In the genomic region with DNA sequence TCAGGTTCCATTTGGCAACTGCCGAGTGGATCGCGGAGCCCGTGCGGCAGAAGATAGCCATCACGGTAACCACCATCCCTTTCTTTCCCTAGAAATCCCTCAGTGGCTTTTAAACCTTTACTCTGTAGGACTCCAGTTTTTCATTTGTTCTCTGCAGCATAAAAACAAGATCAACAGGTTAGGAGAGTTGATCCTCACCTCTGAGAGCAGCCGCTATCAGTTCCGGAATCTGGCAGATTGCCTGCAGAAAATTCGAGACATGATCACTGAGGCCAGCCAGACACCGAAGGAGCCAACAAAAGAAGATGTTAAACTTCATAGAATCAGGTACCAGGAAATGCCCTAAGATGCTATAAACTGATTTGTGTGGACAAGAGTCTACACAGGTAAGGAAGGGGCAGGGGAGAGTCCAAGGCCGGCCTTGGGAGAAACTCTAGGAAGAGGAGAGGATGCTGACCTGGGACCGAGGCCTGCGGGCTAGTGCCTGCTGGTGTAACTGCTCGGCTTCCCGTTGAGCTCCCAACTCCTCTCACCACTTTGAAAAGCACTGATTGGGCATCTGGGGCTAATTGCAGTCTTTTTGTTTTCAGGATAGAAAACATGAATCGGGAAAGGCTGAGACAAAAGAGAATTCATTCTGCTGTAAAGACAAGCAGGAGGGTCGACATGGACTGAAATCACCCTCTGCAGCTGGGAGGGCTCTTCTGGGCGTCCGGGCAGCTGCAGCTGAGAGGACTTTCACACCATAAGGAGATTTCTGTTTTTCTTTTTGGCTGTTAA, we compare ENCODE assay signal across 35 cellular contexts. TPM values are rescaled to one million over a fixed set of nuclear protein-coding genes. Genes with fewer than 3 reads are reported as not detected.
DNase-seq lines count a peak whose midpoint lies in the region; ATAC-seq, FAIRE-seq and TF ChIP-seq lines count a peak whose summit lies in the region.
"Had no signal": no experiment of that assay in that cellular context is flagged by ENCODE, and none has a peak within 500 bp of the region (broad histone marks: within the 10 kb centered on the region; RNA-seq: fewer than 3 reads in every experiment).

No MANE protein-coding gene starts in this region.

- H3K9me3 Mint-ChIP-seq in MCF 10A (ENCODE audit: unreplicated experiment) (no peaks in the 10 kb centered on the region), brain (peaks cover 0 to 3% (median 0%) of the 10 kb centered on the region in 5 experiments), mesothelial cell of epicardium (no peaks in the 10 kb centered on the region)
- no peaks in the 10 kb centered on the region for H3K9me3 Mint-ChIP-seq in activated CD4-positive, alpha-beta memory T cell treated with anti-CD3 and anti-CD28 coated beads for 36 hours
- H3K9me3 Mint-ChIP-seq: activated naive CD8-positive, alpha-beta T cell treated with anti-CD3 and anti-CD28 coated beads for 36 hours; immature natural killer cell; natural killer cell treated with Interleukin-12 subunit alpha and Interleukin-12 subunit beta and Interleukin-15 and Interleukin-18, amount 100 ng/mL, for 72 hours; stimulated activated effector memory CD8-positive, alpha-beta T cell treated with anti-CD3 and anti-CD28 coated beads, Interleukin-12 subunit alpha, Interleukin-12 subunit beta, amount 100 ng/mL, for 72 hours had no signal

- H3K27me3 ChIP-seq in breast epithelium = no peaks in the 10 kb centered on the region
- H3K27me3 ChIP-seq: ascending aorta, gastrocnemius medialis, pancreas, suprapubic skin had no signal

- no peak overlapping the region for H3K27ac ChIP-seq in breast epithelium
- H3K27ac ChIP-seq: 22Rv1, ascending aorta, gastrocnemius medialis, pancreas, suprapubic skin had no signal

- no peak overlapping the region for H3K4me3 ChIP-seq in breast epithelium
- H3K4me3 ChIP-seq: ascending aorta, gastrocnemius medialis, GM23338, mucosa of descending colon, pancreas, suprapubic skin had no signal

- H3K36me3 ChIP-seq in breast epithelium = no peaks in the 10 kb centered on the region

- POLR2A ChIA-PET in MCF 10A (lab: Yijun Ruan, JAX) = no interaction called here
- POLR2A ChIA-PET in activated CD4-positive, alpha-beta memory T cell treated with anti-CD3 and anti-CD28 coated beads for 36 hours (lab: Charles Lee) = interaction anchor here (0.5 to 0.9 kb wide), 2 partner anchors 16 to 213 kb away, joined by 3 read pairs; no protein-coding TSS in a partner anchor

- H3K4me1 Mint-ChIP-seq in MCF 10A (ENCODE audit: insufficient read depth, unreplicated experiment) (no peaks in the 10 kb centered on the region), brain (peaks cover 37% of the 10 kb centered on the region), mesothelial cell of epicardium (peaks cover 15% of the 10 kb centered on the region)
- H3K4me1 Mint-ChIP-seq in activated CD4-positive, alpha-beta memory T cell treated with anti-CD3 and anti-CD28 coated beads for 36 hours (ENCODE audit: low read depth) = peaks cover 11% of the 10 kb centered on the region
- H3K4me1 Mint-ChIP-seq: GM23338 had no signal

- BruUV-seq in MCF 10A (replicated peaks; lab: Mats Ljungman, UMichigan) = TSS peak; percentile 86

- ATAC-seq in HG03045 (IDR thresholded peaks at IDR 0.05; ENCODE audit: unreplicated experiment) = no peak
- ATAC-seq: activated CD8-positive, alpha-beta T cell treated with anti-CD3 and anti-CD28 coated beads, Interleukin-2, amount 10 ng/mL, durations not matched to agents 7 days and 5 days; gastrocnemius medialis; GM23338; left ventricle myocardium superior; mucosa of descending colon; natural killer cell treated with Interleukin-12 subunit alpha and Interleukin-12 subunit beta and Interleukin-15 and Interleukin-18, amount 100 ng/mL, for 72 hours; pancreas; right cardiac atrium; stimulated activated effector memory CD8-positive, alpha-beta T cell treated with anti-CD3 and anti-CD28 coated beads, Interleukin-12 subunit alpha, Interleukin-12 subunit beta, amount 100 ng/mL, for 72 hours had no signal

- H3K36me3 Mint-ChIP-seq in MCF 10A (ENCODE audit: insufficient read depth, unreplicated experiment) (peaks cover 52% of the 10 kb centered on the region), brain (peaks cover 39% of the 10 kb centered on the region), mesothelial cell of epicardium (peaks cover 35% of the 10 kb centered on the region)
- peaks cover 37% of the 10 kb centered on the region for H3K36me3 Mint-ChIP-seq in activated CD4-positive, alpha-beta memory T cell treated with anti-CD3 and anti-CD28 coated beads for 36 hours

- H3K27me3 Mint-ChIP-seq in MCF 10A (ENCODE audit: insufficient read depth, unreplicated experiment) (no peaks in the 10 kb centered on the region), brain (no peaks in the 10 kb centered on the region), mesothelial cell of epicardium (ENCODE audit: low read depth) (no peaks in the 10 kb centered on the region)
- no peaks in the 10 kb centered on the region for H3K27me3 Mint-ChIP-seq in activated CD4-positive, alpha-beta memory T cell treated with anti-CD3 and anti-CD28 coated beads for 36 hours
- H3K27me3 Mint-ChIP-seq: activated naive CD8-positive, alpha-beta T cell treated with anti-CD3 and anti-CD28 coated beads for 36 hours; CD4-positive, CD25-positive, alpha-beta regulatory T cell; natural killer cell treated with Interleukin-12 subunit alpha and Interleukin-12 subunit beta and Interleukin-15 and Interleukin-18, amount 100 ng/mL, for 72 hours had no signal

- FAIRE-seq in H54 (lab: Jason Lieb, UNC) = no peak
- FAIRE-seq: pancreas, RCC 7860, urothelium cell line had no signal

- no peaks in the 10 kb centered on the region for H3K9me3 ChIP-seq in breast epithelium
- H3K9me3 ChIP-seq: ascending aorta, gastrocnemius medialis, mucosa of descending colon, pancreas, suprapubic skin had no signal

- H3K4me1 ChIP-seq in breast epithelium = no peaks in the 10 kb centered on the region
- H3K4me1 ChIP-seq: ascending aorta, gastrocnemius medialis, pancreas had no signal

- TF ChIP-seq POLR2A in breast epithelium (IDR thresholded peaks at IDR 0.05) (no peak), H54 (IDR thresholded peaks at IDR 0.05; ENCODE audit: low read depth, low read length) (no peak)

- CTCF ChIA-PET in MCF 10A (lab: Yijun Ruan, JAX) = no interaction called here
- CTCF ChIA-PET in activated CD4-positive, alpha-beta memory T cell treated with anti-CD3 and anti-CD28 coated beads for 36 hours (lab: Charles Lee) = interaction anchor here (0.8 kb wide), 1 partner anchor 9 kb away, joined by 3 read pairs; no protein-coding TSS in a partner anchor

- intact Hi-C loops in MCF 10A (cut with micrococcal nuclease) (no loop called here), breast epithelium (cut with DNase I; ENCODE audit: low total_unique reads) (loop anchor here (2.0 kb wide), 1 partner anchor 18 kb away; no protein-coding TSS in a partner anchor)
- intact Hi-C loops in activated CD4-positive, alpha-beta memory T cell treated with anti-CD3 and anti-CD28 coated beads for 36 hours (cut with micrococcal nuclease) = no loop called here

- no peak for TF ChIP-seq CTCF in MCF 10A (IDR thresholded peaks at IDR 0.05; ENCODE audit: unreplicated experiment)
- TF ChIP-seq CTCF in breast epithelium (IDR thresholded peaks at IDR 0.05) = no peak
- no peak for TF ChIP-seq CTCF in brain (conservative IDR thresholded peaks at IDR 0.05)
- no peak for TF ChIP-seq CTCF in mesothelial cell of epicardium (IDR thresholded peaks at IDR 0.05; ENCODE audit: unreplicated experiment)

- DNase-seq in MCF 10A (ENCODE audit: unreplicated experiment) (no peak), breast epithelium (ENCODE audit: low spot score in 2 of 2) (no peak), mesothelial cell of epicardium (ENCODE audit: low spot score in 2 of 2, unreplicated experiment in 2 of 2) (no peak), H54 (ENCODE audit: insufficient read length, low spot score) (no peak), islet precursor cell (no peak)
- DNase-seq in activated CD4-positive, alpha-beta memory T cell treated with anti-CD3 and anti-CD28 coated beads for 36 hours = no peak
- DNase-seq: activated CD4-positive, CD25-positive, alpha-beta regulatory T cell; activated CD8-positive, alpha-beta T cell treated with anti-CD3 and anti-CD28 coated beads, Interleukin-2, amount 10 ng/mL, durations not matched to agents 7 days and 5 days; activated effector memory CD4-positive, alpha-beta T cell treated with Interleukin-2 at 50 U/mL for 16 hours; activated naive CD8-positive, alpha-beta T cell treated with anti-CD3 and anti-CD28 coated beads for 36 hours; CD4-positive, CD25-positive, alpha-beta regulatory T cell; central memory CD4-positive, alpha-beta T cell; dermis blood vessel endothelial cell; EL; gastrocnemius medialis; immature natural killer cell; left ventricle myocardium superior; mucosa of descending colon; NCI-H1092; NCI-H187 treated with DMSO at 0.1 percent for 48 hours; NCI-H524; pancreas; right cardiac atrium; stimulated activated CD4-positive, alpha-beta T cell treated with anti-CD3 and anti-CD28 coated beads, Interleukin-4, amount 100 ng/mL, for 24 hours; SW 1271 had no signal

- no peak overlapping the region for H3K4me3 Mint-ChIP-seq in MCF 10A (ENCODE audit: unreplicated experiment)
- peak overlapping the region in 1 of 5 experiments; percentile 3 for H3K4me3 Mint-ChIP-seq in brain
- H3K4me3 Mint-ChIP-seq in mesothelial cell of epicardium = no peak overlapping the region
- no peak overlapping the region for H3K4me3 Mint-ChIP-seq in activated CD4-positive, alpha-beta memory T cell treated with anti-CD3 and anti-CD28 coated beads for 36 hours
- H3K4me3 Mint-ChIP-seq: activated CD8-positive, alpha-beta T cell treated with anti-CD3 and anti-CD28 coated beads, Interleukin-2, amount 10 ng/mL, durations not matched to agents 7 days and 5 days; activated naive CD8-positive, alpha-beta T cell treated with anti-CD3 and anti-CD28 coated beads for 36 hours; CD4-positive, CD25-positive, alpha-beta regulatory T cell; GM23338; immature natural killer cell; natural killer cell treated with Interleukin-12 subunit alpha and Interleukin-12 subunit beta and Interleukin-15 and Interleukin-18, amount 100 ng/mL, for 72 hours; stimulated activated effector memory CD8-positive, alpha-beta T cell treated with anti-CD3 and anti-CD28 coated beads, Interleukin-12 subunit alpha, Interleukin-12 subunit beta, amount 100 ng/mL, for 72 hours had no signal

- H3K27ac Mint-ChIP-seq in MCF 10A (ENCODE audit: low read depth, unreplicated experiment) (no peak overlapping the region), brain (peak overlapping the region; percentile 40 to 97 (median 92)), mesothelial cell of epicardium (peak overlapping the region; percentile 85)
- H3K27ac Mint-ChIP-seq in activated CD4-positive, alpha-beta memory T cell treated with anti-CD3 and anti-CD28 coated beads for 36 hours = no peak overlapping the region
- H3K27ac Mint-ChIP-seq: activated CD8-positive, alpha-beta T cell treated with anti-CD3 and anti-CD28 coated beads, Interleukin-2, amount 10 ng/mL, durations not matched to agents 7 days and 5 days; activated naive CD8-positive, alpha-beta T cell treated with anti-CD3 and anti-CD28 coated beads for 36 hours; CD4-positive, CD25-positive, alpha-beta regulatory T cell; GM23338; immature natural killer cell; natural killer cell treated with Interleukin-12 subunit alpha and Interleukin-12 subunit beta and Interleukin-15 and Interleukin-18, amount 100 ng/mL, for 72 hours; stimulated activated effector memory CD8-positive, alpha-beta T cell treated with anti-CD3 and anti-CD28 coated beads, Interleukin-12 subunit alpha, Interleukin-12 subunit beta, amount 100 ng/mL, for 72 hours had no signal

RNA-seq across cellular contexts. Expression of a gene that starts 8.1 kb away (rescaled TPM):
- 56.5 and 71.2 TPM in 2 replicates for total RNA-seq in MCF 10A (2022)
- 10 to 100 TPM; 38.6 to 48.6 (median 44.6) TPM for total RNA-seq in breast epithelium
- 36.7 TPM for polyA plus RNA-seq in brain (ENCODE audit: insufficient read depth, low read depth, low replicate concordance)
- total RNA-seq in mesothelial cell of epicardium = 18.3 to 22.6 TPM (median 20.7 TPM) in 3 replicates
- 10 to 100 TPM; 57.7 TPM for total RNA-seq in activated CD4-positive, alpha-beta memory T cell treated with anti-CD3 and anti-CD28 coated beads for 36 hours

RNA-seq across cellular contexts. Expression of a gene that starts 26.2 kb away (rescaled TPM):
- total RNA-seq in MCF 10A (2022) (362 and 455 TPM in 2 replicates), breast epithelium (100 to 1,000 TPM; 190 to 268 (median 222) TPM), mesothelial cell of epicardium (153 to 161 TPM (median 153 TPM) in 3 replicates)
- 425 TPM for polyA plus RNA-seq in brain (ENCODE audit: insufficient read depth, low read depth, low replicate concordance)
- total RNA-seq in activated CD4-positive, alpha-beta memory T cell treated with anti-CD3 and anti-CD28 coated beads for 36 hours = 100 to 1,000 TPM; 249 to 261 TPM

RNA-seq across cellular contexts. Expression of a gene that starts 26.5 kb away (rescaled TPM):
- total RNA-seq in MCF 10A (2022) = 11.9 and 12.8 TPM in 2 replicates
- total RNA-seq in breast epithelium = 10 to 100 TPM; 23.5 to 28.4 (median 24.6) TPM
- 44.3 TPM for polyA plus RNA-seq in brain (ENCODE audit: insufficient read depth, low read depth, low replicate concordance)
- total RNA-seq in mesothelial cell of epicardium = 24.1 to 26.4 TPM (median 26.1 TPM) in 3 replicates
- total RNA-seq in activated CD4-positive, alpha-beta memory T cell treated with anti-CD3 and anti-CD28 coated beads for 36 hours = 10 to 100 TPM; 20.6 to 23.3 TPM

RNA-seq across cellular contexts. Expression of a gene that starts 33.1 kb away (rescaled TPM):
- 3.4 and 4.1 TPM in 2 replicates for total RNA-seq in MCF 10A (2022)
- total RNA-seq in breast epithelium = 10 to 100 TPM in 1 of 3 donors, 1 to 10 TPM in 2; 8.0 to 13.1 (median 9.2) TPM
- polyA plus RNA-seq in brain (ENCODE audit: insufficient read depth, low read depth, low replicate concordance) = 26.6 TPM
- 22.6 to 23.1 TPM (median 22.8 TPM) in 3 replicates for total RNA-seq in mesothelial cell of epicardium
- 1 to 10 TPM; 1.1 to 1.3 TPM for total RNA-seq in activated CD4-positive, alpha-beta memory T cell treated with anti-CD3 and anti-CD28 coated beads for 36 hours
- total RNA-seq: CD4-positive, CD25-positive, alpha-beta regulatory T cell had no signal
- polyA plus RNA-seq: immature natural killer cell had no signal

RNA-seq across cellular contexts. Expression of a gene that starts 48.0 kb away (rescaled TPM):
- 3.2 and 7.0 TPM in 2 replicates for total RNA-seq in MCF 10A (2022)
- total RNA-seq in breast epithelium = 10 to 100 TPM in 2 of 3 donors, 1 to 10 TPM in 1; 6.1 to 46.5 (median 37.3) TPM
- 93.8 TPM for polyA plus RNA-seq in brain (ENCODE audit: insufficient read depth, low read depth, low replicate concordance)
- 50.7 to 56.3 TPM (median 54.2 TPM) in 3 replicates for total RNA-seq in mesothelial cell of epicardium
- 1 to 10 TPM; 2.3 to 2.6 TPM for total RNA-seq in activated CD4-positive, alpha-beta memory T cell treated with anti-CD3 and anti-CD28 coated beads for 36 hours

Comparison
In these comparisons a context has a peak if more than half of its experiments do, and no peak if none do; other contexts are left out.
1. H3K27ac Mint-ChIP-seq: peak in brain (5 of 5) and mesothelial cell of epicardium (single experiment); none in MCF 10A (single experiment) and activated CD4-positive, alpha-beta memory T cell treated with anti-CD3 and anti-CD28 coated beads for 36 hours (single experiment).